8 cellular contexts compared by ENCODE assay signal in the genomic region with DNA sequence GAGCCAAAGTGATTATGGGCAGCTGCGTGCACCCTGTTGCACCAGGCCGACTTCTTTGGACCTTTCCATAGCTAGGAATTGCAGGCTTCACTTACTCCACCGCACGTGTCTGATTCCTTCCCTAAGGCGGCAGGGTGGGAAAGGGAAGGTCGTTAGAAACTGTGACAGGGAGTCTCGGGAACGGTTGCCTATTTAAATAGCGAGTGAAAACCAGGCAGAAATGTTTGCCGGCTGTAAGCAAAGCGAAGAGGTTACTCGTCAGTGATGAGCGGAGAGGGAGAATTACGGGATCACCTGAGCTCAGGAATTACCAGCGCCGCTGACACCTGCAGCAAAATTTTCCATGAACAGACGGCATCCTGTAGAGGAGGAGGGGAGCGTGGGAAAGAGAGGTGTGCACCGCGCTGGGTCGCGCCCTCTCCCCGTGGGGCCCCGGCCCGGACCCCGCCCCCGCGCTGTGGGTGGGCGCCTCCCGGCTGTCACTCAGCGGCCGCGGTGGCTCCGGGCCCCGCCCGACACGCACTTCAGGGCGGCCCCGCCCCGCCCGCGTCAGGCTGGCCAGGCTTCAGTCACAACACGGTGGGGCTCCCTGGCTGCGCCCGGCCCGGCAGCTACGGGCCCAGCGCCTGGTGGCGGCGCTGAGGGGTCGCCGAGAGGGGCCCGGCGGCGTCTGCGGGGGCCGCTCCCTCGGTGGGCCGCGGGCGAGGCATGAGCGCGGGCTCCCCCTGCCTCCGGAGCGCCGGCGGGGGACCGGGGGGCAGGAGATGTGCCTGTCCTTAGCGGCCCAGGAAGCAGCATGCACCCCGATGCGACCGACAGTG. TPM values are rescaled to one million over a fixed set of nuclear protein-coding genes. Genes with fewer than 3 reads are reported as not detected.
DNase-seq lines count a peak whose midpoint lies in the region; ATAC-seq and TF ChIP-seq lines count a peak whose summit lies in the region.

TSS of gene SNX25 (plus strand) at position 568 of the 821 bp plus-strand sequence. CDS start at position 797, 229 bp downstream.

- H3K9me3 ChIP-seq in duodenal mucosa (ENCODE audit: control insufficient read depth in 1 of 2, low read length in 2 of 2): no peaks in the 10 kb centered on the region

- TF ChIP-seq CTCF in lower leg skin (IDR thresholded peaks at IDR 0.05): no peak

- ATAC-seq in GM18858 (IDR thresholded peaks at IDR 0.05; ENCODE audit: unreplicated experiment): peak; percentile 58
- peak; percentile 66 for ATAC-seq in HG03066 (IDR thresholded peaks at IDR 0.05; ENCODE audit: low read depth, unreplicated experiment)

- H3K4me1 ChIP-seq in ACC112 (ENCODE audit: control insufficient read depth, insufficient read depth, low read length, unreplicated experiment) (peaks cover 20% of the 10 kb centered on the region), duodenal mucosa (ENCODE audit: control insufficient read depth in 1 of 2, insufficient read depth in 2 of 2, low read length in 2 of 2) (peaks cover 21 to 29% of the 10 kb centered on the region in 2 donors)

- no peaks in the 10 kb centered on the region for H3K27me3 ChIP-seq in ACC112 (ENCODE audit: insufficient read depth, low read length)
- H3K27me3 ChIP-seq in duodenal mucosa (ENCODE audit: control insufficient read depth in 1 of 2, insufficient read depth in 2 of 2, low read length in 2 of 2): peaks cover 0 to 14% of the 10 kb centered on the region in 2 donors

- CTCF ChIA-PET in activated CD4-positive, alpha-beta memory T cell treated with anti-CD3 and anti-CD28 coated beads, Interleukin-2, amount 10 ng/mL, durations not matched to agents 7 days and 5 days (lab: Charles Lee): interaction anchor here (1.5 kb wide), 1 partner anchor 187 kb away, joined by 4 read pairs; the partner anchor contains the start of genes ANKRD37 and LRP2BP

- TF ChIP-seq POLR2A in lower leg skin (IDR thresholded peaks at IDR 0.05): no peak

- H3K27ac Mint-ChIP-seq in activated CD4-positive, alpha-beta memory T cell treated with anti-CD3 and anti-CD28 coated beads, Interleukin-2, amount 10 ng/mL, durations not matched to agents 7 days and 5 days: peak within 1 kb of the TSS; percentile 77

- peaks cover 51% of the 10 kb centered on the region for H3K79me2 ChIP-seq in ACC112 (ENCODE audit: control insufficient read depth, insufficient read depth, low read length, unreplicated experiment)

- H3K36me3 Mint-ChIP-seq in activated CD4-positive, alpha-beta memory T cell treated with anti-CD3 and anti-CD28 coated beads, Interleukin-2, amount 10 ng/mL, durations not matched to agents 7 days and 5 days (ENCODE audit: low read depth): peaks cover 9% of the 10 kb centered on the region

- intact Hi-C loops in lower leg skin (cut with DNase I; ENCODE audit: low total_unique reads): no loop called here

- H3K9me3 Mint-ChIP-seq in activated CD4-positive, alpha-beta memory T cell treated with anti-CD3 and anti-CD28 coated beads, Interleukin-2, amount 10 ng/mL, durations not matched to agents 7 days and 5 days: no peaks in the 10 kb centered on the region

- H3K4me3 Mint-ChIP-seq in activated CD4-positive, alpha-beta memory T cell treated with anti-CD3 and anti-CD28 coated beads, Interleukin-2, amount 10 ng/mL, durations not matched to agents 7 days and 5 days: peak within 1 kb of the TSS; percentile 87

- peak; percentile 66 for DNase-seq in NCI-H460 (ENCODE audit: extremely low read depth, low read depth)
- peak; percentile 88 for DNase-seq in activated CD4-positive, alpha-beta memory T cell treated with anti-CD3 and anti-CD28 coated beads, Interleukin-2, amount 10 ng/mL, durations not matched to agents 7 days and 5 days
- peak; percentile 83 to 96 for DNase-seq in lower leg skin (ENCODE audit: low spot score in 2 of 2)
- peak; percentile 49 to 77 (median 73) for DNase-seq in stimulated activated CD4-positive, alpha-beta T cell treated with anti-CD3 and anti-CD28 coated beads, TNF-alpha, amount 100 ng/mL, for 1 hour (ENCODE audit: low read depth in 3 of 3, low spot score in 1 of 3)

- POLR2A ChIA-PET in activated CD4-positive, alpha-beta memory T cell treated with anti-CD3 and anti-CD28 coated beads, Interleukin-2, amount 10 ng/mL, durations not matched to agents 7 days and 5 days (lab: Charles Lee): interaction anchor here (0.7 to 2.4 kb wide), 9 partner anchors 10 to 476 kb away, joined by 3 to 15 read pairs (median 4); partner anchors contain the start of genes ANKRD37, CENPU, LRP2BP and SLC25A4

- peaks cover 3% of the 10 kb centered on the region for H3K27me3 Mint-ChIP-seq in activated CD4-positive, alpha-beta memory T cell treated with anti-CD3 and anti-CD28 coated beads, Interleukin-2, amount 10 ng/mL, durations not matched to agents 7 days and 5 days

- H3K4me3 ChIP-seq in ACC112 (ENCODE audit: low read depth, low read length) (peak within 1 kb of the TSS; percentile 80), duodenal mucosa (ENCODE audit: low read depth in 1 of 2, low read length in 2 of 2) (peak within 1 kb of the TSS; percentile 84 to 86), lower leg skin (ENCODE audit: low read depth, poor library complexity, severe bottlenecking) (peak within 1 kb of the TSS; percentile 65)

- 1% methylated on average over 25 to 36 of the region's 72 CpGs for WGBS in lower leg skin, 2 donors

- peaks cover 40% of the 10 kb centered on the region for H3K4me1 Mint-ChIP-seq in activated CD4-positive, alpha-beta memory T cell treated with anti-CD3 and anti-CD28 coated beads, Interleukin-2, amount 10 ng/mL, durations not matched to agents 7 days and 5 days

- peak within 1 kb of the TSS; percentile 96 for H2AFZ ChIP-seq in ACC112 (ENCODE audit: low read length, unreplicated experiment)

- H3K9ac ChIP-seq in duodenal mucosa (ENCODE audit: low read depth in 1 of 2, low read length in 2 of 2): peak within 1 kb of the TSS; percentile 57 to 77

- H3K27ac ChIP-seq in ACC112 (ENCODE audit: low read depth, low read length) (peak within 1 kb of the TSS; percentile 49; the same call in 1 of the 2 replicates), duodenal mucosa (ENCODE audit: low read depth, low read length) (peak within 1 kb of the TSS; percentile 72)

- H3K36me3 ChIP-seq in ACC112 (ENCODE audit: insufficient read depth, low read length): no peaks in the 10 kb centered on the region
- no peaks in the 10 kb centered on the region for H3K36me3 ChIP-seq in duodenal mucosa (ENCODE audit: control insufficient read depth in 1 of 2, insufficient read depth in 2 of 2, low read length in 2 of 2)

RNA-seq across cellular contexts. Expression of gene SNX25, which starts in this region (rescaled TPM):
- 11.9 and 12.5 TPM in 2 replicates for total RNA-seq in NCI-H460 (2014; rRNA removed; shearing (Covaris generic))
- 9.5 and 16.3 TPM in 2 replicates for polyA plus RNA-seq in NCI-H460 (2014; cell fraction: nucleus; rRNA removed)
- 10 to 100 TPM; 18.0 to 18.5 TPM for total RNA-seq in activated CD4-positive, alpha-beta memory T cell treated with anti-CD3 and anti-CD28 coated beads, Interleukin-2, amount 10 ng/mL, durations not matched to agents 7 days and 5 days
- 10 to 100 TPM; 13.4 to 18.3 (median 15.6) TPM for total RNA-seq in lower leg skin

Comparison
In these comparisons a context has a peak if more than half of its experiments do, and no peak if none do; other contexts are left out.
1. Peak in every context shown above with its lines: DNase-seq, ATAC-seq, H3K4me3 ChIP-seq and H3K27ac ChIP-seq.